ENCODE assay signal across 1 cellular context in genomic region chr13:31081316-31081715, GRCh38.
TF ChIP-seq lines count a peak whose summit lies in the region.

No MANE protein-coding gene starts in this region.

TF ChIP-seq in GM23338, 12 proteins besides CTCF, POLR2A, EP300 and RAD21 (continued from another document):
- TF ChIP-seq ZNF462 (CRISPR knock-in tag; IDR thresholded peaks at IDR 0.05) = no peak
- no peak for TF ChIP-seq CREB1 (CRISPR knock-in tag; IDR thresholded peaks at IDR 0.05; ENCODE audit: low read depth)
